ENCODE assay signal across 1 cellular context in the genomic region with DNA sequence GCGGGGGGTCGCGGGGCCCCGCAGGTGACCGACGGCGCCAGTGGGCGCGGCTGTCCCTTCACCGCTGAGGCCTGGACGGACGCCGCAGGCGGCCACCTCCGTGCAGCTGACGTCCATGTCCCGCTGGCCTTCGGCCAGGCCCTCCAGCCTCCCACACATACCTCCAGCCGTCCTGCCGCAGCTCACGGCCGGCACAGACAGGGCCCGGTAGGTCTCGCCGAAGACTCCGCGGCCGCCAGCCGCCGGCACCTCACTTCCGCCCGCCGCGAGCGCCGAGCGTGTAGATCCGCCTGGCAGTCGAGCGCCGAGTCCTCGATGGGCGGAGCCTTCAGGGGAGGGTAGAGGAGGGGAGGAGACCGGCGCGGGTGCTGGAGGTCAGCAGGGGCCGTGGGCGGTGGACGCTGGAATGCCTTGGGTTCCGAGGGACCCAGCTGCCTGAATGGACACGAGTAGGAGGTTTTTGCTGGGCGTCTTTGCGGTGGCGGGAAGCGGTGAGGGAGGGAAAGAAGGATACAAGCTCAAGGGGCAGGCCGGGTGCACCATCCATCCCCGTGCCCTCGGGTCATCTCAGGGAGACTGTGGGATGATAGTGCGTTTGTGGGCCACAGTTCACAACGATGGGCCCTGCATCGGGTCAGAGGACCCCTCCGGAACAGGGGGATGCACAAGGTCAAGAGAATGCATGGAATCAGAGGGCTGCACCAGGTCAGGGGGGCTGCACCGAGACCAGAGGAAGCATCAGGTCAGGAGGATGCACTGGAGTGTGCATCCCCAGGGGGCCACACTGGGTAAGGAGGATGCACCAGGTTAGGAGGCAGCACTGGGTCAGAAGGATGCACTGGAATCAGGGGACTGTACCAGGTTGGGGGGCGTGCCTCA.
TF ChIP-seq lines count a peak whose summit lies in the region.

A gene with protein sequence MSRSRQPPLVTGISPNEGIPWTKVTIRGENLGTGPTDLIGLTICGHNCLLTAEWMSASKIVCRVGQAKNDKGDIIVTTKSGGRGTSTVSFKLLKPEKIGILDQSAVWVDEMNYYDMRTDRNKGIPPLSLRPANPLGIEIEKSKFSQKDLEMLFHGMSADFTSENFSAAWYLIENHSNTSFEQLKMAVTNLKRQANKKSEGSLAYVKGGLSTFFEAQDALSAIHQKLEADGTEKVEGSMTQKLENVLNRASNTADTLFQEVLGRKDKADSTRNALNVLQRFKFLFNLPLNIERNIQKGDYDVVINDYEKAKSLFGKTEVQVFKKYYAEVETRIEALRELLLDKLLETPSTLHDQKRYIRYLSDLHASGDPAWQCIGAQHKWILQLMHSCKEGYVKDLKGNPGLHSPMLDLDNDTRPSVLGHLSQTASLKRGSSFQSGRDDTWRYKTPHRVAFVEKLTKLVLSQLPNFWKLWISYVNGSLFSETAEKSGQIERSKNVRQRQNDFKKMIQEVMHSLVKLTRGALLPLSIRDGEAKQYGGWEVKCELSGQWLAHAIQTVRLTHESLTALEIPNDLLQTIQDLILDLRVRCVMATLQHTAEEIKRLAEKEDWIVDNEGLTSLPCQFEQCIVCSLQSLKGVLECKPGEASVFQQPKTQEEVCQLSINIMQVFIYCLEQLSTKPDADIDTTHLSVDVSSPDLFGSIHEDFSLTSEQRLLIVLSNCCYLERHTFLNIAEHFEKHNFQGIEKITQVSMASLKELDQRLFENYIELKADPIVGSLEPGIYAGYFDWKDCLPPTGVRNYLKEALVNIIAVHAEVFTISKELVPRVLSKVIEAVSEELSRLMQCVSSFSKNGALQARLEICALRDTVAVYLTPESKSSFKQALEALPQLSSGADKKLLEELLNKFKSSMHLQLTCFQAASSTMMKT (minus strand): TSS at position 282 of the 879 bp plus-strand sequence. CDS start 55,321 bp downstream, outside the sequence.

TF ChIP-seq in HEK293, 187 proteins besides CTCF, POLR2A, EP300 and RAD21 (continued from another document and continues in another):
- TF ChIP-seq, protein P1, sequence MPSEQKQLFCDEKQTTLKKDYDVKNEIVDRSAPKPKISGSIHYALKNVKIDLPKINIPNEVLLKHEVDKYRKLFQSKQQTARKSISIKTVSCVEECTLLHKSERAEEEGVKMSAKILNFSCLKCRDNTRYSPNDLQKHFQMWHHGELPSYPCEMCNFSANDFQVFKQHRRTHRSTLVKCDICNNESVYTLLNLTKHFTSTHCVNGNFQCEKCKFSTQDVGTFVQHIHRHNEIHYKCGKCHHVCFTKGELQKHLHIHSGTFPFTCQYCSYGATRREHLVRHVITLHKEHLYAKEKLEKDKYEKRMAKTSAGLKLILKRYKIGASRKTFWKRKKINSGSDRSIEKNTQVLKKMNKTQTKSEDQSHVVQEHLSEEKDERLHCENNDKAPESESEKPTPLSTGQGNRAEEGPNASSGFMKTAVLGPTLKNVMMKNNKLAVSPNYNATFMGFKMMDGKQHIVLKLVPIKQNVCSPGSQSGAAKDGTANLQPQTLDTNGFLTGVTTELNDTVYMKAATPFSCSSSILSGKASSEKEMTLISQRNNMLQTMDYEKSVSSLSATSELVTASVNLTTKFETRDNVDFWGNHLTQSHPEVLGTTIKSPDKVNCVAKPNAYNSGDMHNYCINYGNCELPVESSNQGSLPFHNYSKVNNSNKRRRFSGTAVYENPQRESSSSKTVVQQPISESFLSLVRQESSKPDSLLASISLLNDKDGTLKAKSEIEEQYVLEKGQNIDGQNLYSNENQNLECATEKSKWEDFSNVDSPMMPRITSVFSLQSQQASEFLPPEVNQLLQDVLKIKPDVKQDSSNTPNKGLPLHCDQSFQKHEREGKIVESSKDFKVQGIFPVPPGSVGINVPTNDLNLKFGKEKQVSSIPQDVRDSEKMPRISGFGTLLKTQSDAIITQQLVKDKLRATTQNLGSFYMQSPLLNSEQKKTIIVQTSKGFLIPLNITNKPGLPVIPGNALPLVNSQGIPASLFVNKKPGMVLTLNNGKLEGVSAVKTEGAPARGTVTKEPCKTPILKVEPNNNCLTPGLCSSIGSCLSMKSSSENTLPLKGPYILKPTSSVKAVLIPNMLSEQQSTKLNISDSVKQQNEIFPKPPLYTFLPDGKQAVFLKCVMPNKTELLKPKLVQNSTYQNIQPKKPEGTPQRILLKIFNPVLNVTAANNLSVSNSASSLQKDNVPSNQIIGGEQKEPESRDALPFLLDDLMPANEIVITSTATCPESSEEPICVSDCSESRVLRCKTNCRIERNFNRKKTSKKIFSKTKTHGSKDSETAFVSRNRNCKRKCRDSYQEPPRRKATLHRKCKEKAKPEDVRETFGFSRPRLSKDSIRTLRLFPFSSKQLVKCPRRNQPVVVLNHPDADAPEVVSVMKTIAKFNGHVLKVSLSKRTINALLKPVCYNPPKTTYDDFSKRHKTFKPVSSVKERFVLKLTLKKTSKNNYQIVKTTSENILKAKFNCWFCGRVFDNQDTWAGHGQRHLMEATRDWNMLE (tag by site-specific recombination; conservative IDR thresholded peaks at IDR 0.05; ENCODE audit: low read depth) = peak; percentile 82
- TF ChIP-seq ZBTB21 (tag by site-specific recombination; IDR thresholded peaks at IDR 0.05) (0 out of 2 replicates have a peak, but pooled peaks have one; percentile 44), ZNF391 (tag by site-specific recombination; IDR thresholded peaks at IDR 0.05; ENCODE audit: borderline replicate concordance, low read depth) (peak; percentile 62; the same call in 1 of the 2 replicates), ZFP69B (tag by site-specific recombination; IDR thresholded peaks at IDR 0.05) (peak; percentile 75), ZNF600 (tag by site-specific recombination; IDR thresholded peaks at IDR 0.05) (peak; percentile 43; the same call in 1 of the 2 replicates), SP3 (tag by site-specific recombination; IDR thresholded peaks at IDR 0.05) (peak; percentile 83), YY1 (tag by site-specific recombination; IDR thresholded peaks at IDR 0.05) (peak; percentile 72), ZNF416 (tag by site-specific recombination; IDR thresholded peaks at IDR 0.05) (no peak), ZBTB20 (tag by site-specific recombination; IDR thresholded peaks at IDR 0.05) (peak; percentile 45; the same call in 1 of the 2 replicates), ZNF121 (tag by site-specific recombination; IDR thresholded peaks at IDR 0.05) (0 out of 2 replicates have a peak, but pooled peaks have one; percentile 22), FEZF1 (tag by site-specific recombination; IDR thresholded peaks at IDR 0.05) (peak; percentile 40; the same call in 1 of the 2 replicates), ZSCAN23 (tag by site-specific recombination; IDR thresholded peaks at IDR 0.05) (peak; percentile 43; the same call in 1 of the 2 replicates), ZNF830 (tag by site-specific recombination; IDR thresholded peaks at IDR 0.05; ENCODE audit: low read depth) (no peak), ZNF76 (tag by site-specific recombination; IDR thresholded peaks at IDR 0.05; ENCODE audit: borderline replicate concordance, low read depth) (peak; percentile 88), ZNF785 (tag by site-specific recombination; IDR thresholded peaks at IDR 0.05) (0 out of 2 replicates have a peak, but pooled peaks have one; percentile 34), ZNF394 (tag by site-specific recombination; IDR thresholded peaks at IDR 0.05; ENCODE audit: borderline replicate concordance) (peak; percentile 68; the same call in 1 of the 2 replicates), IKZF3 (tag by site-specific recombination; IDR thresholded peaks at IDR 0.05) (no peak), KLF9 (tag by site-specific recombination; IDR thresholded peaks at IDR 0.05; ENCODE audit: low read depth) (peak; percentile 80), ZBTB17 (tag by site-specific recombination; IDR thresholded peaks at IDR 0.05) (peak; percentile 100), ZNF747 (tag by site-specific recombination; IDR thresholded peaks at IDR 0.05) (no peak), ZEB2 (tag by site-specific recombination; IDR thresholded peaks at IDR 0.05) (peak; percentile 88), KLF1 (tag by site-specific recombination; IDR thresholded peaks at IDR 0.05) (peak; percentile 62; the same call in 1 of the 2 replicates), ZXDB (tag by site-specific recombination; IDR thresholded peaks at IDR 0.05) (peak; percentile 94), YY2 (tag by site-specific recombination; IDR thresholded peaks at IDR 0.05) (peak; percentile 85), ZNF404 (tag by site-specific recombination; IDR thresholded peaks at IDR 0.05) (no peak), ZBTB8A (tag by site-specific recombination; IDR thresholded peaks at IDR 0.05) (peak; percentile 54; the same call in 1 of the 2 replicates)
- TF ChIP-seq, protein P2, sequence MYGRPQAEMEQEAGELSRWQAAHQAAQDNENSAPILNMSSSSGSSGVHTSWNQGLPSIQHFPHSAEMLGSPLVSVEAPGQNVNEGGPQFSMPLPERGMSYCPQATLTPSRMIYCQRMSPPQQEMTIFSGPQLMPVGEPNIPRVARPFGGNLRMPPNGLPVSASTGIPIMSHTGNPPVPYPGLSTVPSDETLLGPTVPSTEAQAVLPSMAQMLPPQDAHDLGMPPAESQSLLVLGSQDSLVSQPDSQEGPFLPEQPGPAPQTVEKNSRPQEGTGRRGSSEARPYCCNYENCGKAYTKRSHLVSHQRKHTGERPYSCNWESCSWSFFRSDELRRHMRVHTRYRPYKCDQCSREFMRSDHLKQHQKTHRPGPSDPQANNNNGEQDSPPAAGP (tag by site-specific recombination; IDR thresholded peaks at IDR 0.05) = peak; percentile 93
- TF ChIP-seq, protein P3, sequence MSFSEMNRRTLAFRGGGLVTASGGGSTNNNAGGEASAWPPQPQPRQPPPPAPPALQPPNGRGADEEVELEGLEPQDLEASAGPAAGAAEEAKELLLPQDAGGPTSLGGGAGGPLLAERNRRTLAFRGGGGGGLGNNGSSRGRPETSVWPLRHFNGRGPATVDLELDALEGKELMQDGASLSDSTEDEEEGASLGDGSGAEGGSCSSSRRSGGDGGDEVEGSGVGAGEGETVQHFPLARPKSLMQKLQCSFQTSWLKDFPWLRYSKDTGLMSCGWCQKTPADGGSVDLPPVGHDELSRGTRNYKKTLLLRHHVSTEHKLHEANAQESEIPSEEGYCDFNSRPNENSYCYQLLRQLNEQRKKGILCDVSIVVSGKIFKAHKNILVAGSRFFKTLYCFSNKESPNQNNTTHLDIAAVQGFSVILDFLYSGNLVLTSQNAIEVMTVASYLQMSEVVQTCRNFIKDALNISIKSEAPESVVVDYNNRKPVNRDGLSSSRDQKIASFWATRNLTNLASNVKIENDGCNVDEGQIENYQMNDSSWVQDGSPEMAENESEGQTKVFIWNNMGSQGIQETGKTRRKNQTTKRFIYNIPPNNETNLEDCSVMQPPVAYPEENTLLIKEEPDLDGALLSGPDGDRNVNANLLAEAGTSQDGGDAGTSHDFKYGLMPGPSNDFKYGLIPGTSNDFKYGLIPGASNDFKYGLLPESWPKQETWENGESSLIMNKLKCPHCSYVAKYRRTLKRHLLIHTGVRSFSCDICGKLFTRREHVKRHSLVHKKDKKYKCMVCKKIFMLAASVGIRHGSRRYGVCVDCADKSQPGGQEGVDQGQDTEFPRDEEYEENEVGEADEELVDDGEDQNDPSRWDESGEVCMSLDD (tag by site-specific recombination; IDR thresholded peaks at IDR 0.05) = peak; percentile 82
- TF ChIP-seq, protein P4, sequence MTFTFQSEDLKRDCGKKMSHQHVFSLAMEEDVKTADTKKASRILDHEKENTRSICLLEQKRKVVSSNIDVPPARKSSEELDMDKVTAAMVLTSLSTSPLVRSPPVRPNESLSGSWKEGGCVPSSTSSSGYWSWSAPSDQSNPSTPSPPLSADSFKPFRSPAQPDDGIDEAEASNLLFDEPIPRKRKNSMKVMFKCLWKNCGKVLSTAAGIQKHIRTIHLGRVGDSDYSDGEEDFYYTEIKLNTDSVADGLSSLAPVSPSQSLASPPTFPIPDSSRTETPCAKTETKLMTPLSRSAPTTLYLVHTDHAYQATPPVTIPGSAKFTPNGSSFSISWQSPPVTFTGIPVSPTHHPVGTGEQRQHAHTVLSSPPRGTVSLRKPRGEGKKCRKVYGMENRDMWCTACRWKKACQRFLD (tag by site-specific recombination; IDR thresholded peaks at IDR 0.05) = peak; percentile 97
- TF ChIP-seq, protein P5, sequence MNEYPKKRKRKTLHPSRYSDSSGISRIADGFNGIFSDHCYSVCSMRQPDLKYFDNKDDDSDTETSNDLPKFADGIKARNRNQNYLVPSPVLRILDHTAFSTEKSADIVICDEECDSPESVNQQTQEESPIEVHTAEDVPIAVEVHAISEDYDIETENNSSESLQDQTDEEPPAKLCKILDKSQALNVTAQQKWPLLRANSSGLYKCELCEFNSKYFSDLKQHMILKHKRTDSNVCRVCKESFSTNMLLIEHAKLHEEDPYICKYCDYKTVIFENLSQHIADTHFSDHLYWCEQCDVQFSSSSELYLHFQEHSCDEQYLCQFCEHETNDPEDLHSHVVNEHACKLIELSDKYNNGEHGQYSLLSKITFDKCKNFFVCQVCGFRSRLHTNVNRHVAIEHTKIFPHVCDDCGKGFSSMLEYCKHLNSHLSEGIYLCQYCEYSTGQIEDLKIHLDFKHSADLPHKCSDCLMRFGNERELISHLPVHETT (tag by site-specific recombination; IDR thresholded peaks at IDR 0.05) = peak; percentile 88
- TF ChIP-seq, protein P6, sequence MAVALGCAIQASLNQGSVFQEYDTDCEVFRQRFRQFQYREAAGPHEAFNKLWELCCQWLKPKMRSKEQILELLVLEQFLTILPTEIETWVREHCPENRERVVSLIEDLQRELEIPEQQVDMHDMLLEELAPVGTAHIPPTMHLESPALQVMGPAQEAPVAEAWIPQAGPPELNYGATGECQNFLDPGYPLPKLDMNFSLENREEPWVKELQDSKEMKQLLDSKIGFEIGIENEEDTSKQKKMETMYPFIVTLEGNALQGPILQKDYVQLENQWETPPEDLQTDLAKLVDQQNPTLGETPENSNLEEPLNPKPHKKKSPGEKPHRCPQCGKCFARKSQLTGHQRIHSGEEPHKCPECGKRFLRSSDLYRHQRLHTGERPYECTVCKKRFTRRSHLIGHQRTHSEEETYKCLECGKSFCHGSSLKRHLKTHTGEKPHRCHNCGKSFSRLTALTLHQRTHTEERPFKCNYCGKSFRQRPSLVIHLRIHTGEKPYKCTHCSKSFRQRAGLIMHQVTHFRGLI (tag by site-specific recombination; IDR thresholded peaks at IDR 0.05) = 0 out of 2 replicates have a peak, but pooled peaks have one; percentile 23
- TF ChIP-seq, protein P7, sequence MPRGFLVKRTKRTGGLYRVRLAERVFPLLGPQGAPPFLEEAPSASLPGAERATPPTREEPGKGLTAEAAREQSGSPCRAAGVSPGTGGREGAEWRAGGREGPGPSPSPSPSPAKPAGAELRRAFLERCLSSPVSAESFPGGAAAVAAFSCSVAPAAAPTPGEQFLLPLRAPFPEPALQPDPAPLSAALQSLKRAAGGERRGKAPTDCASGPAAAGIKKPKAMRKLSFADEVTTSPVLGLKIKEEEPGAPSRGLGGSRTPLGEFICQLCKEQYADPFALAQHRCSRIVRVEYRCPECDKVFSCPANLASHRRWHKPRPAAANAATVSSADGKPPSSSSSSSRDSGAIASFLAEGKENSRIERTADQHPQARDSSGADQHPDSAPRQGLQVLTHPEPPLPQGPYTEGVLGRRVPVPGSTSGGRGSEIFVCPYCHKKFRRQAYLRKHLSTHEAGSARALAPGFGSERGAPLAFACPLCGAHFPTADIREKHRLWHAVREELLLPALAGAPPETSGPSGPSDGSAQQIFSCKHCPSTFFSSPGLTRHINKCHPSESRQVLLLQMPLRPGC (tag by site-specific recombination; IDR thresholded peaks at IDR 0.05) = peak; percentile 90
- TF ChIP-seq, protein P8, sequence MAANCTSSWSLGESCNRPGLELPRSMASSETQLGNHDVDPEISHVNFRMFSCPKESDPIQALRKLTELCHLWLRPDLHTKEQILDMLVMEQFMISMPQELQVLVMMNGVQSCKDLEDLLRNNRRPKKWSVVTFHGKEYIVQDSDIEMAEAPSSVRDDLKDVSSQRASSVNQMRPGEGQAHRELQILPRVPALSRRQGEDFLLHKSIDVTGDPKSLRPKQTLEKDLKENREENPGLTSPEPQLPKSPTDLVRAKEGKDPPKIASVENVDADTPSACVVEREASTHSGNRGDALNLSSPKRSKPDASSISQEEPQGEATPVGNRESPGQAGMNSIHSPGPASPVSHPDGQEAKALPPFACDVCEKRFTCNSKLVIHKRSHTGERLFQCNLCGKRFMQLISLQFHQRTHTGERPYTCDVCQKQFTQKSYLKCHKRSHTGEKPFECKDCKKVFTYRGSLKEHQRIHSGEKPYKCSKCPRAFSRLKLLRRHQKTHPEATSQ (tag by site-specific recombination; IDR thresholded peaks at IDR 0.05) = peak; percentile 81; the same call in 1 of the 2 replicates
